3 cellular contexts compared by ENCODE assay signal in genomic region chr5:21802100-21802499, GRCh38.
"Had no signal": no experiment of that assay in that cellular context is flagged by ENCODE, and none has a peak within 500 bp of the region (broad histone marks: within the 10 kb centered on the region; RNA-seq: fewer than 3 reads in every experiment).

No MANE protein-coding gene starts in this region.

- H3K4me2 ChIP-seq: KMS-11 had no signal

- H3K9ac ChIP-seq: KMS-11 had no signal

- DNase-seq: GOT3, H9 had no signal

- H3K27ac ChIP-seq: KMS-11 had no signal
